Comparison of ENCODE assay signal across 1 cellular context in genomic region chr21:46459024-46459355, GRCh38.
TF ChIP-seq lines count a peak whose summit lies in the region.

No MANE protein-coding gene starts in this region.

TF ChIP-seq in H1, 55 proteins besides CTCF, POLR2A, EP300 and RAD21 (continued from another document):
- peak in 1 of 2 experiments; percentile 36; a peak in 1 of 4 replicates for TF ChIP-seq SIN3A (conservative IDR thresholded peaks at IDR 0.05 in 1 of 2, IDR thresholded peaks at IDR 0.05 in 1 of 2; ENCODE audit: low read depth in 1 of 2, low read length in 2 of 2)
- TF ChIP-seq NRF1 (IDR thresholded peaks at IDR 0.05; ENCODE audit: low read depth, low read length), result no peak
- TF ChIP-seq MAX (IDR thresholded peaks at IDR 0.05), result no peak
- TF ChIP-seq TBP (IDR thresholded peaks at IDR 0.05; ENCODE audit: low read depth, low read length), result no peak
- TF ChIP-seq TCF12 (IDR thresholded peaks at IDR 0.05; ENCODE audit: low read depth, low read length), result no peak
- peak; percentile 22 for TF ChIP-seq KDM4A (IDR thresholded peaks at IDR 0.05; ENCODE audit: low read depth, low read length, severe bottlenecking)
- peak; percentile 40; the same call in 1 of the 2 replicates for TF ChIP-seq RBBP5 (IDR thresholded peaks at IDR 0.05; ENCODE audit: borderline replicate concordance, low read depth, low read length)
